ENCODE assay signal across 7 cellular contexts in genomic region chr16:26911436-26911835, GRCh38.
"Had no signal": no experiment of that assay in that cellular context is flagged by ENCODE, and none has a peak within 500 bp of the region (broad histone marks: within the 10 kb centered on the region; RNA-seq: fewer than 3 reads in every experiment).

No MANE protein-coding gene starts in this region.

- H3K4me1 Mint-ChIP-seq: GM23338 had no signal

- H3K9me3 Mint-ChIP-seq: H9, HFFc6 had no signal

- DNase-seq: H9, HFFc6, IMR-90, KG1 had no signal

- ATAC-seq: GM23338, HCT116, K562 had no signal

- H3K4me3 Mint-ChIP-seq: GM23338, H9, HFFc6 had no signal

- H3K4me3 ChIP-seq: GM23338, K562 had no signal

- H3K27ac Mint-ChIP-seq: GM23338, H9, HFFc6 had no signal
